2 cellular contexts compared by ENCODE assay signal in the genomic region with DNA sequence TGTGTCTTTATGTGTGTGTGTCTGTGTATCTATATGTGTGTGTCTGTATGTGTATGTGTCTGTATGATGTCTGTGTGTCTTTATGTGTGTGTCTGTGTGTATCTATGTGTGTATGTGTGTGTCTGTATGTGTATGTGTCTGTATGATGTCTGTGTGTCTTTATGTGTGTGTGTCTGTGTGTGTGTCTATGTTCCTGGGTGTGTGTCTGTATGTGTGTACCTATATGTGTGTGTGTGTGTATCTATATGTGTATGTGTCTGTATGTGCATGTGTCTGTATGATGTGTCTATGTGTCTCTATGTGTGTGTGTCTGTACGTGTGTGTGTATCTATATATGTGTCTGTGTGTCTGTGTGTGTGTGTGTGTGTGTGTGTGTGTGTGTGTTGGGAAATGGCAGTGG.
TF ChIP-seq lines count a peak whose summit lies in the region.

No MANE protein-coding gene starts in this region.

TF ChIP-seq in IMR-90, 13 proteins besides CTCF, POLR2A, EP300 and RAD21:
- no peak for TF ChIP-seq SMC3 (IDR thresholded peaks at IDR 0.05; ENCODE audit: low read depth, low read length)
- no peak for TF ChIP-seq FOS (IDR thresholded peaks at IDR 0.05; ENCODE audit: low read depth, low read length)
- TF ChIP-seq MXI1 (IDR thresholded peaks at IDR 0.05; ENCODE audit: borderline replicate concordance, low read depth, low read length), result no peak
- TF ChIP-seq CHD1 (IDR thresholded peaks at IDR 0.05; ENCODE audit: low read depth, low read length), result no peak
- TF ChIP-seq, protein P1, sequence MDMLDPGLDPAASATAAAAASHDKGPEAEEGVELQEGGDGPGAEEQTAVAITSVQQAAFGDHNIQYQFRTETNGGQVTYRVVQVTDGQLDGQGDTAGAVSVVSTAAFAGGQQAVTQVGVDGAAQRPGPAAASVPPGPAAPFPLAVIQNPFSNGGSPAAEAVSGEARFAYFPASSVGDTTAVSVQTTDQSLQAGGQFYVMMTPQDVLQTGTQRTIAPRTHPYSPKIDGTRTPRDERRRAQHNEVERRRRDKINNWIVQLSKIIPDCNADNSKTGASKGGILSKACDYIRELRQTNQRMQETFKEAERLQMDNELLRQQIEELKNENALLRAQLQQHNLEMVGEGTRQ (IDR thresholded peaks at IDR 0.05; ENCODE audit: low read depth, low read length), result no peak
- TF ChIP-seq, protein P2, sequence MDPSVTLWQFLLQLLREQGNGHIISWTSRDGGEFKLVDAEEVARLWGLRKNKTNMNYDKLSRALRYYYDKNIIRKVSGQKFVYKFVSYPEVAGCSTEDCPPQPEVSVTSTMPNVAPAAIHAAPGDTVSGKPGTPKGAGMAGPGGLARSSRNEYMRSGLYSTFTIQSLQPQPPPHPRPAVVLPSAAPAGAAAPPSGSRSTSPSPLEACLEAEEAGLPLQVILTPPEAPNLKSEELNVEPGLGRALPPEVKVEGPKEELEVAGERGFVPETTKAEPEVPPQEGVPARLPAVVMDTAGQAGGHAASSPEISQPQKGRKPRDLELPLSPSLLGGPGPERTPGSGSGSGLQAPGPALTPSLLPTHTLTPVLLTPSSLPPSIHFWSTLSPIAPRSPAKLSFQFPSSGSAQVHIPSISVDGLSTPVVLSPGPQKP (IDR thresholded peaks at IDR 0.05; ENCODE audit: borderline replicate concordance, low read depth, low read length), result no peak
- TF ChIP-seq BHLHE40 (IDR thresholded peaks at IDR 0.05; ENCODE audit: low read depth, low read length), result no peak
- no peak for TF ChIP-seq MAFK (IDR thresholded peaks at IDR 0.05; ENCODE audit: low read depth, low read length)
- no peak for TF ChIP-seq CEBPB (IDR thresholded peaks at IDR 0.05; ENCODE audit: low read depth, low read length)
- TF ChIP-seq RFX5 (IDR thresholded peaks at IDR 0.05; ENCODE audit: low read depth, low read length), result no peak
- no peak for TF ChIP-seq RCOR1 (IDR thresholded peaks at IDR 0.05; ENCODE audit: insufficient replicate concordance, low read length)
- no peak for TF ChIP-seq MAZ (IDR thresholded peaks at IDR 0.05; ENCODE audit: borderline replicate concordance, low read depth, low read length)
- no peak for TF ChIP-seq NFE2L2 (IDR thresholded peaks at IDR 0.05; ENCODE audit: low read depth, low read length)
TF ChIP-seq in IMR-90: peak in this region for 0.

TF ChIP-seq in H1, 55 proteins besides CTCF, POLR2A, EP300 and RAD21:
- TF ChIP-seq BACH1 (IDR thresholded peaks at IDR 0.05; ENCODE audit: low read length), result no peak
- no peak for TF ChIP-seq SIRT6 (IDR thresholded peaks at IDR 0.05; ENCODE audit: low read length)
- TF ChIP-seq, protein P3, sequence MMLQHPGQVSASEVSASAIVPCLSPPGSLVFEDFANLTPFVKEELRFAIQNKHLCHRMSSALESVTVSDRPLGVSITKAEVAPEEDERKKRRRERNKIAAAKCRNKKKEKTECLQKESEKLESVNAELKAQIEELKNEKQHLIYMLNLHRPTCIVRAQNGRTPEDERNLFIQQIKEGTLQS (IDR thresholded peaks at IDR 0.05; ENCODE audit: insufficient read depth, low read depth, low read length), result no peak
- no peak for TF ChIP-seq SIN3A (conservative IDR thresholded peaks at IDR 0.05 in 1 of 2, IDR thresholded peaks at IDR 0.05 in 1 of 2; ENCODE audit: low read depth in 1 of 2, low read length in 2 of 2)
- no peak for TF ChIP-seq JUN (IDR thresholded peaks at IDR 0.05; ENCODE audit: low read depth, low read length)
- no peak for TF ChIP-seq FOSL1 (IDR thresholded peaks at IDR 0.05; ENCODE audit: insufficient read depth, low read depth, low read length)
- TF ChIP-seq GABPA (IDR thresholded peaks at IDR 0.05; ENCODE audit: borderline replicate concordance, insufficient read depth, low read length), result no peak
- no peak for TF ChIP-seq TEAD4 (IDR thresholded peaks at IDR 0.05; ENCODE audit: low read depth, low read length)
- TF ChIP-seq KDM1A (IDR thresholded peaks at IDR 0.05; ENCODE audit: borderline replicate concordance, low read length), result no peak
- TF ChIP-seq POLR2AphosphoS5 (IDR thresholded peaks at IDR 0.05; ENCODE audit: low read depth, low read length), result no peak
- no peak for TF ChIP-seq CHD1 (IDR thresholded peaks at IDR 0.05; ENCODE audit: low read depth, low read length)
- no peak for TF ChIP-seq CEBPB (IDR thresholded peaks at IDR 0.05; ENCODE audit: low read depth, low read length)
- TF ChIP-seq PHF8 (conservative IDR thresholded peaks at IDR 0.05; ENCODE audit: low read depth, low read length), result no peak
- TF ChIP-seq RBBP5 (IDR thresholded peaks at IDR 0.05; ENCODE audit: borderline replicate concordance, low read depth, low read length), result no peak
- no peak for TF ChIP-seq BCL11A (IDR thresholded peaks at IDR 0.05; ENCODE audit: low read depth in 2 of 2, low read length in 2 of 2)
- no peak for TF ChIP-seq YY1 (IDR thresholded peaks at IDR 0.05; ENCODE audit: low read depth, low read length)
